In genomic region chr5:128472032-128472431, GRCh38 we compare ENCODE assay signal across 23 cellular contexts.
"Had no signal": no experiment of that assay in that cellular context is flagged by ENCODE, and none has a peak within 500 bp of the region (broad histone marks: within the 10 kb centered on the region; RNA-seq: fewer than 3 reads in every experiment).

No MANE protein-coding gene starts in this region.

- H3K4me3 Mint-ChIP-seq: immature natural killer cell; mesothelial cell of epicardium; naive B cell; natural killer cell treated with Interleukin-12 subunit alpha and Interleukin-12 subunit beta and Interleukin-15 and Interleukin-18, amount 100 ng/mL, for 72 hours; stimulated activated effector memory CD8-positive, alpha-beta T cell treated with anti-CD3 and anti-CD28 coated beads, Interleukin-12 subunit alpha, Interleukin-12 subunit beta, amount 100 ng/mL, for 72 hours; type B pancreatic cell had no signal

- H3K27ac ChIP-seq: dorsolateral prefrontal cortex, prostate gland, right atrium auricular region, stomach, thyroid gland had no signal

- H3K9me3 Mint-ChIP-seq: type B pancreatic cell had no signal

- H3K4me3 ChIP-seq: dorsolateral prefrontal cortex, mucosa of descending colon, prostate gland, right atrium auricular region, stomach, thyroid gland had no signal

- DNase-seq: cortex of kidney; dorsolateral prefrontal cortex; effector CD4-positive, alpha-beta T cell; hypothalamus; immature natural killer cell; kidney; mesenchymal stem cell; mucosa of descending colon; naive B cell; nucleus accumbens; stimulated activated CD4-positive, alpha-beta T cell treated with anti-CD3 and anti-CD28 coated beads, Interleukin-2, amount 100 ng/mL, for 24 hours; stimulated activated CD4-positive, alpha-beta T cell treated with anti-CD3 and anti-CD28 coated beads, Interleukin-4, amount 100 ng/mL, for 24 hours; stimulated activated naive CD4-positive, alpha-beta T cell treated with Interleukin-2 at 50 U/mL for 16 hours; stomach; thyroid gland had no signal

- ATAC-seq: left lobe of liver; mucosa of descending colon; natural killer cell treated with Interleukin-12 subunit alpha and Interleukin-12 subunit beta and Interleukin-15 and Interleukin-18, amount 100 ng/mL, for 72 hours; sciatic nerve; stimulated activated effector memory CD8-positive, alpha-beta T cell treated with anti-CD3 and anti-CD28 coated beads, Interleukin-12 subunit alpha, Interleukin-12 subunit beta, amount 100 ng/mL, for 72 hours had no signal

- H3K9me3 ChIP-seq: mucosa of descending colon, prostate gland, right atrium auricular region, stomach, thyroid gland had no signal

- H3K4me1 Mint-ChIP-seq: immature natural killer cell; naive B cell; stimulated activated effector memory CD8-positive, alpha-beta T cell treated with anti-CD3 and anti-CD28 coated beads, Interleukin-12 subunit alpha, Interleukin-12 subunit beta, amount 100 ng/mL, for 72 hours had no signal

- H3K27me3 ChIP-seq: right atrium auricular region, stomach, thyroid gland had no signal

- H3K36me3 Mint-ChIP-seq: immature natural killer cell; naive B cell; natural killer cell treated with Interleukin-12 subunit alpha and Interleukin-12 subunit beta and Interleukin-15 and Interleukin-18, amount 100 ng/mL, for 72 hours; stimulated activated effector memory CD8-positive, alpha-beta T cell treated with anti-CD3 and anti-CD28 coated beads, Interleukin-12 subunit alpha, Interleukin-12 subunit beta, amount 100 ng/mL, for 72 hours had no signal

- H3K27ac Mint-ChIP-seq: immature natural killer cell; mesothelial cell of epicardium; naive B cell; natural killer cell treated with Interleukin-12 subunit alpha and Interleukin-12 subunit beta and Interleukin-15 and Interleukin-18, amount 100 ng/mL, for 72 hours; stimulated activated effector memory CD8-positive, alpha-beta T cell treated with anti-CD3 and anti-CD28 coated beads, Interleukin-12 subunit alpha, Interleukin-12 subunit beta, amount 100 ng/mL, for 72 hours; type B pancreatic cell had no signal

- H3K27me3 Mint-ChIP-seq: naive B cell; natural killer cell treated with Interleukin-12 subunit alpha and Interleukin-12 subunit beta and Interleukin-15 and Interleukin-18, amount 100 ng/mL, for 72 hours; type B pancreatic cell had no signal

- H3K36me3 ChIP-seq: prostate gland, right atrium auricular region, stomach, thyroid gland had no signal

- H3K4me1 ChIP-seq: prostate gland, right atrium auricular region, stomach, thyroid gland had no signal
